In the genomic region with DNA sequence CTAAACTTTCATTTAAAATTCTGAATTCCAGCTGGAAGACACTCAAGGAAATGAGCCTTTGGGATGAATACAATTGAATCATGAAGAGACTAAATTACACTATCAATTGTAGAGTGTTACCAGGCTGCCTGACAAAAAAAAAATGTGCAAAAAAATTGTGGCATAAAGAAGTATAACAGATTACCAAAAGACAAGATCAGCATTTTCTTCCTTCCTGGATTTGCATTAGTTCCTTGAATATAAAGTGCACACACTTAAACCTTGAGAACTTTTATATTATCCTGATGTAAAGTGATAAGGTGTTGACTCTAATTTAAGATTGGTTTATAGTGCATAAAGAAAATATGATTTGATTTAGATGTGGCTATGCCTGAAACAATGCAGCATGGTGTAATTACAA, we compare ENCODE assay signal across 18 cellular contexts.
A peak's percentile ranks its signal among the peaks of the same experiment; 100 is the strongest.
DNase-seq lines count a peak whose midpoint lies in the region; ATAC-seq and TF ChIP-seq lines count a peak whose summit lies in the region.
"Had no signal": no experiment of that assay in that cellular context is flagged by ENCODE, and none has a peak within 500 bp of the region (broad histone marks: within the 10 kb centered on the region; RNA-seq: fewer than 3 reads in every experiment).

No MANE protein-coding gene starts in this region.

- no peaks in the 10 kb centered on the region for H4K20me1 ChIP-seq in smooth muscle cell (ENCODE audit: low read depth)

- no peaks in the 10 kb centered on the region for H3K27me3 ChIP-seq in cardiac muscle cell
- no peaks in the 10 kb centered on the region for H3K27me3 ChIP-seq in ascending aorta
- no peaks in the 10 kb centered on the region for H3K27me3 ChIP-seq in muscle layer of duodenum (ENCODE audit: low read depth, low read length)
- no peaks in the 10 kb centered on the region for H3K27me3 ChIP-seq in smooth muscle cell (ENCODE audit: low read depth)

- H3K4me3 ChIP-seq in cardiac muscle cell (no peak overlapping the region), ascending aorta (no peak overlapping the region), muscle layer of duodenum (ENCODE audit: low read depth in 1 of 2, low read length in 2 of 2) (no peak overlapping the region), smooth muscle cell (no peak overlapping the region)

- intact Hi-C loops in left ventricle myocardium superior (cut with micrococcal nuclease) (no loop called here), ascending aorta (cut with DNase I) (loop anchor here (5.0 kb wide), 1 partner anchor 40 kb away; no protein-coding TSS in a partner anchor)

- DNase-seq in cardiac muscle cell (ENCODE audit: low read depth in 1 of 2, low spot score in 1 of 2) (no peak), left ventricle myocardium superior (no peak), ascending aorta (ENCODE audit: low spot score in 2 of 2) (no peak), smooth muscle cell (lab: John Stamatoyannopoulos, UW; ENCODE audit: unreplicated experiment) (no peak), superior temporal gyrus (ENCODE audit: extremely low spot score) (no peak)
- no peak for DNase-seq in activated CD4-positive, alpha-beta T cell treated with anti-CD3 and anti-CD28 coated beads for 1 hour
- DNase-seq: 8988T; CD4-positive, CD25-positive, alpha-beta regulatory T cell; GF-D8; GOT3; NCI-H1436; NCI-H1930; NCI-H345; NCI-H524 treated with DMSO at 0.1 percent for 48 hours; SHP77 treated with DMSO at 0.1 percent for 48 hours had no signal

- H3F3A ChIP-seq in smooth muscle cell (ENCODE audit: low read depth), result peaks cover 5% of the 10 kb centered on the region

- peaks cover 24% of the 10 kb centered on the region for H3K4me1 ChIP-seq in cardiac muscle cell (ENCODE audit: low read depth)
- H3K4me1 ChIP-seq in ascending aorta, result peaks cover 0 to 13% of the 10 kb centered on the region in 2 donors
- peaks cover 0 to 7% of the 10 kb centered on the region in 2 donors for H3K4me1 ChIP-seq in muscle layer of duodenum (ENCODE audit: control insufficient read depth in 1 of 2, insufficient read depth in 2 of 2, low read length in 2 of 2)
- H3K4me1 ChIP-seq in smooth muscle cell (ENCODE audit: low read depth), result peaks cover 5% of the 10 kb centered on the region

- H3K9me3 ChIP-seq in cardiac muscle cell (ENCODE audit: low read depth), result no peaks in the 10 kb centered on the region
- H3K9me3 ChIP-seq in ascending aorta, result no peaks in the 10 kb centered on the region
- H3K9me3 ChIP-seq in muscle layer of duodenum (ENCODE audit: control insufficient read depth in 1 of 2, low read length in 2 of 2), result no peaks in the 10 kb centered on the region
- H3K9me3 ChIP-seq in smooth muscle cell (replicated peaks; ENCODE audit: low read depth), result no peaks in the 10 kb centered on the region

- H3K9ac ChIP-seq in smooth muscle cell (ENCODE audit: low read depth), result no peak overlapping the region

- no peaks in the 10 kb centered on the region for H3K79me2 ChIP-seq in smooth muscle cell (ENCODE audit: low read depth)

- H3K27ac ChIP-seq in cardiac muscle cell (peak overlapping the region; percentile 94), ascending aorta (peak overlapping the region; percentile 69 to 71), muscle layer of duodenum (ENCODE audit: low read length) (peak overlapping the region; percentile 67), smooth muscle cell (ENCODE audit: low read depth) (peak overlapping the region; percentile 53)

- no peak for ATAC-seq in left ventricle myocardium superior
- no peak for ATAC-seq in HG02884 (IDR thresholded peaks at IDR 0.05; ENCODE audit: unreplicated experiment)
- ATAC-seq: HCT116 had no signal

- no peak overlapping the region for H3K4me2 ChIP-seq in smooth muscle cell

- TF ChIP-seq CTCF in cardiac muscle cell (IDR thresholded peaks at IDR 0.05; ENCODE audit: low read depth, low read length), result no peak
- TF ChIP-seq CTCF in ascending aorta (IDR thresholded peaks at IDR 0.05), result no peak
- no peak for TF ChIP-seq CTCF in smooth muscle cell (IDR thresholded peaks at IDR 0.05; ENCODE audit: borderline replicate concordance, insufficient read depth, poor library complexity, severe bottlenecking)

- H3K36me3 ChIP-seq in cardiac muscle cell (no peaks in the 10 kb centered on the region), ascending aorta (no peaks in the 10 kb centered on the region), muscle layer of duodenum (ENCODE audit: control insufficient read depth in 1 of 2, insufficient read depth in 2 of 2, low read length in 2 of 2) (no peaks in the 10 kb centered on the region), smooth muscle cell (ENCODE audit: low read depth) (no peaks in the 10 kb centered on the region)

- no peak overlapping the region for H2AFZ ChIP-seq in smooth muscle cell (ENCODE audit: low read depth)
